17 cellular contexts compared by ENCODE assay signal in the genomic region with DNA sequence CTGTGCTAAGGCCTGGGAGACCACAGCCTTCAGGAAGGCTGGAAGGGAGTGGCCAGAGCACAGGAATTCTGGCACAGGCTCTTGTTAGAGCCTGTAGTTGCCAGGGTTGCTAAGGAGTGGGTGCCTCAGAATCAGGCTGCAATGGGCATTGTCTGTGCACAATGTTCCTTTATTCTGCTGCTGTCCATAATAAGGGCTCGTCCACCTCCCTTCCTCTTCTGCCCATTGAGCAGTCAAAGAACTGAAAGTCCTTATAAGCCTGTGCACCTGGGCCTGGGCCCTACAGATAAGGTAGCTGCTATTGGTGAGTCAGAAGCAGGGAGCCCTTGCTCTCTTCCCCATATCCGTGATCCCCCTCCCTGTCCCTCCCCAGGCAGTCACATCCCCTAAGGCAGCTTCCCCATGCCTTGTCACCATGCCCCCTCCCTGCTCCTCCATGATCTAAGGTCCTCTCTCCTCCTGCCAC. TPM values are rescaled to one million over a fixed set of nuclear protein-coding genes. Genes with fewer than 3 reads are reported as not detected.
DNase-seq lines count a peak whose midpoint lies in the region; ATAC-seq, FAIRE-seq and TF ChIP-seq lines count a peak whose summit lies in the region.
"Had no signal": no experiment of that assay in that cellular context is flagged by ENCODE, and none has a peak within 500 bp of the region (broad histone marks: within the 10 kb centered on the region; RNA-seq: fewer than 3 reads in every experiment).

No MANE protein-coding gene starts in this region.

- peak; percentile 63 for DNase-seq in OCI-M1 (lab: John Stamatoyannopoulos, UW)
- peak in 1 of 2 donors; percentile 79 for DNase-seq in breast epithelium (ENCODE audit: low spot score in 2 of 2)
- DNase-seq in hippocampal formation (lab: John Stamatoyannopoulos, UW): peak; percentile 70 to 76
- no peak for DNase-seq in sciatic nerve (ENCODE audit: low spot score)
- no peak for DNase-seq in small intestine
- no peak for DNase-seq in LoVo (ENCODE audit: low spot score)
- no peak for DNase-seq in BE2C
- DNase-seq: activated T-cell treated with anti-CD3 and anti-CD28 coated beads for 4 hours; esophagus squamous epithelium; Kasumi-1; left colon; stimulated activated CD4-positive, alpha-beta T cell treated with anti-CD3 and anti-CD28 coated beads, Interleukin-4, amount 100 ng/mL, for 24 hours; stomach had no signal

- no peaks in the 10 kb centered on the region for H3K27me3 ChIP-seq in breast epithelium
- H3K27me3 ChIP-seq in small intestine (ENCODE audit: control insufficient read depth in 2 of 2, insufficient read depth in 2 of 2, low read length in 2 of 2): no peaks in the 10 kb centered on the region
- H3K27me3 ChIP-seq in BE2C: no peaks in the 10 kb centered on the region
- H3K27me3 ChIP-seq: esophagus squamous epithelium had no signal

- TF ChIP-seq CTCF in breast epithelium (IDR thresholded peaks at IDR 0.05) (no peak), BE2C (IDR thresholded peaks at IDR 0.05; ENCODE audit: low read depth, low read length) (no peak)

- FAIRE-seq in small intestine (lab: Jason Lieb, UNC): no peak
- FAIRE-seq: H54 had no signal

- no peak for TF ChIP-seq POLR2A in breast epithelium (IDR thresholded peaks at IDR 0.05)

- peak overlapping the region; percentile 83 to 89 for H3K27ac ChIP-seq in breast epithelium
- no peak overlapping the region for H3K27ac ChIP-seq in small intestine (ENCODE audit: low read depth in 1 of 2, low read length in 1 of 2)
- H3K27ac ChIP-seq: esophagus squamous epithelium, parathyroid adenoma, VCaP had no signal

- ATAC-seq in sciatic nerve: peak; percentile 91
- ATAC-seq in GM18519 (IDR thresholded peaks at IDR 0.05; ENCODE audit: low FRiP score, unreplicated experiment): no peak
- ATAC-seq: left colon had no signal

- H3K4me1 ChIP-seq in breast epithelium (peaks cover 0 to 4% of the 10 kb centered on the region in 2 donors), small intestine (ENCODE audit: control insufficient read depth in 2 of 2, insufficient read depth in 1 of 2, low read depth in 1 of 2, low read length in 1 of 2) (no peaks in the 10 kb centered on the region), BE2C (no peaks in the 10 kb centered on the region)
- H3K4me1 ChIP-seq: parathyroid adenoma had no signal

- H3K36me3 ChIP-seq in breast epithelium (no peaks in the 10 kb centered on the region), small intestine (ENCODE audit: control insufficient read depth in 2 of 2, insufficient read depth in 2 of 2, low read length in 2 of 2) (no peaks in the 10 kb centered on the region), BE2C (no peaks in the 10 kb centered on the region)
- H3K36me3 ChIP-seq: esophagus squamous epithelium, stomach had no signal

- WGBS in small intestine, 3 donors: 39 to 55% (median 55%) methylated on average over 2 of the region's 2 CpGs

- intact Hi-C loops in breast epithelium (cut with DNase I; ENCODE audit: low total_unique reads): no loop called here
- intact Hi-C loops in sciatic nerve (cut with DNase I): no loop called here

- no peaks in the 10 kb centered on the region for H3K9me3 ChIP-seq in breast epithelium
- no peaks in the 10 kb centered on the region for H3K9me3 ChIP-seq in small intestine (ENCODE audit: control insufficient read depth, low read depth)
- H3K9me3 ChIP-seq in BE2C: no peaks in the 10 kb centered on the region
- H3K9me3 ChIP-seq: esophagus squamous epithelium, stomach had no signal

- no peak overlapping the region for H3K4me3 ChIP-seq in breast epithelium
- H3K4me3 ChIP-seq in small intestine (ENCODE audit: low read depth in 1 of 2, low read length in 2 of 2): no peak overlapping the region
- no peak overlapping the region for H3K4me3 ChIP-seq in BE2C (ENCODE audit: low read depth, low read length)
- H3K4me3 ChIP-seq: esophagus squamous epithelium, stomach had no signal

RNA-seq across cellular contexts. Expression of a gene that starts 5.4 kb away (rescaled TPM):
- total RNA-seq in breast epithelium: not detected
- not detected for total RNA-seq in sciatic nerve
- polyA plus RNA-seq in small intestine: 1 to 10 TPM in 1 of 3 donors, not detected in 2; 1.7 TPM
- polyA plus RNA-seq in BE2C (2012; ENCODE audit: insufficient read depth, insufficient read length, low read depth): 3.8 TPM

RNA-seq across cellular contexts. Expression of a gene that starts 24.1 kb away (rescaled TPM):
- total RNA-seq in breast epithelium: 1 to 10 TPM; 6.2 to 7.2 (median 6.4) TPM
- total RNA-seq in sciatic nerve: 10.0 TPM
- 1 to 10 TPM; 2.2 to 4.0 (median 2.4) TPM for polyA plus RNA-seq in small intestine
- 7.1 TPM for polyA plus RNA-seq in BE2C (2012; ENCODE audit: insufficient read depth, insufficient read length, low read depth)

RNA-seq across cellular contexts. Expression of a gene that starts 24.8 kb away (rescaled TPM):
- total RNA-seq in breast epithelium (10 to 100 TPM; 14.5 to 37.0 (median 26.4) TPM), sciatic nerve (25.9 TPM)
- 10 to 100 TPM; 21.7 to 26.5 (median 26.2) TPM for polyA plus RNA-seq in small intestine
- polyA plus RNA-seq in BE2C (2012; ENCODE audit: insufficient read depth, insufficient read length, low read depth): 40.6 TPM

RNA-seq across cellular contexts. Expression of a gene that starts 49.2 kb away (rescaled TPM):
- total RNA-seq in breast epithelium: 1 to 10 TPM; 4.6 to 5.3 (median 4.8) TPM
- 44.0 TPM for total RNA-seq in sciatic nerve
- 10 to 100 TPM; 38.2 to 67.3 (median 47.2) TPM for polyA plus RNA-seq in small intestine
- 49.0 TPM for polyA plus RNA-seq in BE2C (2012; ENCODE audit: insufficient read depth, insufficient read length, low read depth)

Comparison
In these comparisons a context has a peak if more than half of its experiments do, and no peak if none do; other contexts are left out.
1. DNase-seq: peak in OCI-M1 (single experiment) and hippocampal formation (2 of 2); none in sciatic nerve (single experiment), small intestine (single experiment), LoVo (single experiment) and BE2C (single experiment).
2. H3K27ac ChIP-seq: peak in breast epithelium (2 of 2); none in small intestine (0 of 2).